In genomic region chr7:47552631-47553030, GRCh38 we compare ENCODE assay signal across 1 cellular context.
TF ChIP-seq lines count a peak whose summit lies in the region.

No MANE protein-coding gene starts in this region.

TF ChIP-seq in HepG2, 621 proteins besides CTCF, POLR2A, EP300 and RAD21 (continued from another document):
- no peak for TF ChIP-seq AFF4 (CRISPR knock-in tag; IDR thresholded peaks at IDR 0.05)
- TF ChIP-seq STAT5B (CRISPR knock-in tag; IDR thresholded peaks at IDR 0.05) = no peak
